Comparison of ENCODE assay signal across 1 cellular context in genomic region chr3:107221856-107222255, GRCh38.
TF ChIP-seq lines count a peak whose summit lies in the region.

No MANE protein-coding gene starts in this region.

TF ChIP-seq in SK-N-SH, 30 proteins besides CTCF, POLR2A, EP300 and RAD21:
- TF ChIP-seq GATA2 (CRISPR knock-in tag; IDR thresholded peaks at IDR 0.05), result no peak
- TF ChIP-seq SIN3A (IDR thresholded peaks at IDR 0.05; ENCODE audit: borderline replicate concordance, low read depth, low read length), result no peak
- no peak for TF ChIP-seq ZBTB33 (IDR thresholded peaks at IDR 0.05; ENCODE audit: borderline replicate concordance, low read depth)
- TF ChIP-seq USF2 (IDR thresholded peaks at IDR 0.05; ENCODE audit: borderline replicate concordance, low read depth, low read length), result no peak
- TF ChIP-seq MAX (IDR thresholded peaks at IDR 0.05; ENCODE audit: low read depth), result no peak
- no peak for TF ChIP-seq YY1 (IDR thresholded peaks at IDR 0.05; ENCODE audit: low read depth)
- no peak for TF ChIP-seq FOXM1 (IDR thresholded peaks at IDR 0.05; ENCODE audit: low read depth)
- no peak for TF ChIP-seq CHD2 (IDR thresholded peaks at IDR 0.05; ENCODE audit: low read length, partially characterized antibody)
- no peak for TF ChIP-seq FOXJ3 (CRISPR knock-in tag; IDR thresholded peaks at IDR 0.05)
- TF ChIP-seq MEF2A (IDR thresholded peaks at IDR 0.05; ENCODE audit: borderline replicate concordance, low read depth), result no peak
- TF ChIP-seq NFIC (IDR thresholded peaks at IDR 0.05; ENCODE audit: borderline replicate concordance), result no peak
- TF ChIP-seq RCOR1 (IDR thresholded peaks at IDR 0.05; ENCODE audit: low read length), result no peak
- TF ChIP-seq FOSL2 (IDR thresholded peaks at IDR 0.05; ENCODE audit: borderline replicate concordance, low read depth), result no peak
- TF ChIP-seq TCF12 (IDR thresholded peaks at IDR 0.05), result no peak
- no peak for TF ChIP-seq TEAD4 (IDR thresholded peaks at IDR 0.05; ENCODE audit: borderline replicate concordance, insufficient read depth)
- no peak for TF ChIP-seq POLR2AphosphoS5 (IDR thresholded peaks at IDR 0.05; ENCODE audit: low read depth, low read length)
